In genomic region chr2:96325038-96325883, GRCh38 we compare ENCODE assay signal across 1 cellular context.
TF ChIP-seq lines count a peak whose summit lies in the region.

A gene with protein sequence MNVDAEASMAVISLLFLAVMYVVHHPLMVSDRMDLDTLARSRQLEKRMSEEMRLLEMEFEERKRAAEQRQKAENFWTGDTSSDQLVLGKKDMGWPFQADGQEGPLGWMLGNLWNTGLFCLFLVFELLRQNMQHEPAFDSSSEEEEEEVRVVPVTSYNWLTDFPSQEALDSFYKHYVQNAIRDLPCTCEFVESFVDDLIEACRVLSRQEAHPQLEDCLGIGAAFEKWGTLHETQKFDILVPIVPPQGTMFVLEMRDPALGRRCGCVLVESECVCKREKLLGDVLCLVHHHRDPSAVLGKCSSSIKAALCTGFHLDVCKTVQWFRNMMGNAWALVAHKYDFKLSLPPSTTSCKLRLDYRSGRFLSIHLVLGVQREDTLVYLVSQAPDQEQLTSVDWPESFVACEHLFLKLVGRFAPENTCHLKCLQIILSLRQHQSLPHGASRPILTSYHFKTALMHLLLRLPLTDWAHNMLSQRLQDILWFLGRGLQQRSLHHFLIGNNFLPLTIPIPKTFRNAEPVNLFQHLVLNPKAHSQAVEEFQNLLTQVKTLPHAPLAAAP (plus strand): TSS chr2:96325317. CDS start chr2:96325840, 523 bp downstream.

TF ChIP-seq in GM12878, 131 proteins besides CTCF, POLR2A, EP300 and RAD21 (continued from another document):
- no peak for TF ChIP-seq CBX5 (IDR thresholded peaks at IDR 0.05; ENCODE audit: low read depth)
- TF ChIP-seq MTA2 (IDR thresholded peaks at IDR 0.05; ENCODE audit: low read depth): no peak; the same call in 1 of the 2 replicates
- TF ChIP-seq, protein P1, sequence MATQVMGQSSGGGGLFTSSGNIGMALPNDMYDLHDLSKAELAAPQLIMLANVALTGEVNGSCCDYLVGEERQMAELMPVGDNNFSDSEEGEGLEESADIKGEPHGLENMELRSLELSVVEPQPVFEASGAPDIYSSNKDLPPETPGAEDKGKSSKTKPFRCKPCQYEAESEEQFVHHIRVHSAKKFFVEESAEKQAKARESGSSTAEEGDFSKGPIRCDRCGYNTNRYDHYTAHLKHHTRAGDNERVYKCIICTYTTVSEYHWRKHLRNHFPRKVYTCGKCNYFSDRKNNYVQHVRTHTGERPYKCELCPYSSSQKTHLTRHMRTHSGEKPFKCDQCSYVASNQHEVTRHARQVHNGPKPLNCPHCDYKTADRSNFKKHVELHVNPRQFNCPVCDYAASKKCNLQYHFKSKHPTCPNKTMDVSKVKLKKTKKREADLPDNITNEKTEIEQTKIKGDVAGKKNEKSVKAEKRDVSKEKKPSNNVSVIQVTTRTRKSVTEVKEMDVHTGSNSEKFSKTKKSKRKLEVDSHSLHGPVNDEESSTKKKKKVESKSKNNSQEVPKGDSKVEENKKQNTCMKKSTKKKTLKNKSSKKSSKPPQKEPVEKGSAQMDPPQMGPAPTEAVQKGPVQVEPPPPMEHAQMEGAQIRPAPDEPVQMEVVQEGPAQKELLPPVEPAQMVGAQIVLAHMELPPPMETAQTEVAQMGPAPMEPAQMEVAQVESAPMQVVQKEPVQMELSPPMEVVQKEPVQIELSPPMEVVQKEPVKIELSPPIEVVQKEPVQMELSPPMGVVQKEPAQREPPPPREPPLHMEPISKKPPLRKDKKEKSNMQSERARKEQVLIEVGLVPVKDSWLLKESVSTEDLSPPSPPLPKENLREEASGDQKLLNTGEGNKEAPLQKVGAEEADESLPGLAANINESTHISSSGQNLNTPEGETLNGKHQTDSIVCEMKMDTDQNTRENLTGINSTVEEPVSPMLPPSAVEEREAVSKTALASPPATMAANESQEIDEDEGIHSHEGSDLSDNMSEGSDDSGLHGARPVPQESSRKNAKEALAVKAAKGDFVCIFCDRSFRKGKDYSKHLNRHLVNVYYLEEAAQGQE (IDR thresholded peaks at IDR 0.05; ENCODE audit: low read depth, low read length): no peak
- no peak for TF ChIP-seq NR2C1 (IDR thresholded peaks at IDR 0.05)
- TF ChIP-seq ZZZ3 (IDR thresholded peaks at IDR 0.05; ENCODE audit: control insufficient read depth, insufficient read length, low read depth): no peak
- no peak for TF ChIP-seq ATF7 (IDR thresholded peaks at IDR 0.05; ENCODE audit: low read depth)
- TF ChIP-seq CEBPB (IDR thresholded peaks at IDR 0.05; ENCODE audit: borderline replicate concordance in 1 of 2, low read depth in 2 of 2, low read length in 2 of 2): no peak
- TF ChIP-seq MEF2A (IDR thresholded peaks at IDR 0.05; ENCODE audit: insufficient read depth, low read depth, low read length): no peak
- no peak for TF ChIP-seq CEBPZ (IDR thresholded peaks at IDR 0.05; ENCODE audit: low read depth, low read length)
- TF ChIP-seq, protein P2, sequence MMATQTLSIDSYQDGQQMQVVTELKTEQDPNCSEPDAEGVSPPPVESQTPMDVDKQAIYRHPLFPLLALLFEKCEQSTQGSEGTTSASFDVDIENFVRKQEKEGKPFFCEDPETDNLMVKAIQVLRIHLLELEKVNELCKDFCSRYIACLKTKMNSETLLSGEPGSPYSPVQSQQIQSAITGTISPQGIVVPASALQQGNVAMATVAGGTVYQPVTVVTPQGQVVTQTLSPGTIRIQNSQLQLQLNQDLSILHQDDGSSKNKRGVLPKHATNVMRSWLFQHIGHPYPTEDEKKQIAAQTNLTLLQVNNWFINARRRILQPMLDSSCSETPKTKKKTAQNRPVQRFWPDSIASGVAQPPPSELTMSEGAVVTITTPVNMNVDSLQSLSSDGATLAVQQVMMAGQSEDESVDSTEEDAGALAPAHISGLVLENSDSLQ (IDR thresholded peaks at IDR 0.05): peak; percentile 18; the same call in 1 of the 2 replicates
- 0 out of 2 replicates have a peak, but pooled peaks have one; percentile 8 for TF ChIP-seq GATAD2B (conservative IDR thresholded peaks at IDR 0.05; ENCODE audit: low read depth)
- TF ChIP-seq MYC (IDR thresholded peaks at IDR 0.05; ENCODE audit: insufficient read depth, insufficient read length, insufficient replicate concordance, low read length, severe bottlenecking): peak; percentile 57
- TF ChIP-seq JUNB (IDR thresholded peaks at IDR 0.05): no peak
- TF ChIP-seq, protein P3, sequence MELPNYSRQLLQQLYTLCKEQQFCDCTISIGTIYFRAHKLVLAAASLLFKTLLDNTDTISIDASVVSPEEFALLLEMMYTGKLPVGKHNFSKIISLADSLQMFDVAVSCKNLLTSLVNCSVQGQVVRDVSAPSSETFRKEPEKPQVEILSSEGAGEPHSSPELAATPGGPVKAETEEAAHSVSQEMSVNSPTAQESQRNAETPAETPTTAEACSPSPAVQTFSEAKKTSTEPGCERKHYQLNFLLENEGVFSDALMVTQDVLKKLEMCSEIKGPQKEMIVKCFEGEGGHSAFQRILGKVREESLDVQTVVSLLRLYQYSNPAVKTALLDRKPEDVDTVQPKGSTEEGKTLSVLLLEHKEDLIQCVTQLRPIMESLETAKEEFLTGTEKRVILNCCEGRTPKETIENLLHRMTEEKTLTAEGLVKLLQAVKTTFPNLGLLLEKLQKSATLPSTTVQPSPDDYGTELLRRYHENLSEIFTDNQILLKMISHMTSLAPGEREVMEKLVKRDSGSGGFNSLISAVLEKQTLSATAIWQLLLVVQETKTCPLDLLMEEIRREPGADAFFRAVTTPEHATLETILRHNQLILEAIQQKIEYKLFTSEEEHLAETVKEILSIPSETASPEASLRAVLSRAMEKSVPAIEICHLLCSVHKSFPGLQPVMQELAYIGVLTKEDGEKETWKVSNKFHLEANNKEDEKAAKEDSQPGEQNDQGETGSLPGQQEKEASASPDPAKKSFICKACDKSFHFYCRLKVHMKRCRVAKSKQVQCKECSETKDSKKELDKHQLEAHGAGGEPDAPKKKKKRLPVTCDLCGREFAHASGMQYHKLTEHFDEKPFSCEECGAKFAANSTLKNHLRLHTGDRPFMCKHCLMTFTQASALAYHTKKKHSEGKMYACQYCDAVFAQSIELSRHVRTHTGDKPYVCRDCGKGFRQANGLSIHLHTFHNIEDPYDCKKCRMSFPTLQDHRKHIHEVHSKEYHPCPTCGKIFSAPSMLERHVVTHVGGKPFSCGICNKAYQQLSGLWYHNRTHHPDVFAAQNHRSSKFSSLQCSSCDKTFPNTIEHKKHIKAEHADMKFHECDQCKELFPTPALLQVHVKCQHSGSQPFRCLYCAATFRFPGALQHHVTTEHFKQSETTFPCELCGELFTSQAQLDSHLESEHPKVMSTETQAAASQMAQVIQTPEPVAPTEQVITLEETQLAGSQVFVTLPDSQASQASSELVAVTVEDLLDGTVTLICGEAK (IDR thresholded peaks at IDR 0.05; ENCODE audit: borderline replicate concordance): no peak
- TF ChIP-seq NKRF (conservative IDR thresholded peaks at IDR 0.05): no peak
- TF ChIP-seq BCL11A (IDR thresholded peaks at IDR 0.05; ENCODE audit: low read depth, low read length): no peak
- TF ChIP-seq HDAC6 (IDR thresholded peaks at IDR 0.05; ENCODE audit: unreplicated experiment): no peak
- TF ChIP-seq POU2F2 (IDR thresholded peaks at IDR 0.05; ENCODE audit: borderline replicate concordance, low read depth, low read length): no peak
- TF ChIP-seq, protein P4, sequence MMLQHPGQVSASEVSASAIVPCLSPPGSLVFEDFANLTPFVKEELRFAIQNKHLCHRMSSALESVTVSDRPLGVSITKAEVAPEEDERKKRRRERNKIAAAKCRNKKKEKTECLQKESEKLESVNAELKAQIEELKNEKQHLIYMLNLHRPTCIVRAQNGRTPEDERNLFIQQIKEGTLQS (IDR thresholded peaks at IDR 0.05; ENCODE audit: borderline replicate concordance, extremely low read depth, low read depth, low read length): no peak
- TF ChIP-seq SUPT20H (IDR thresholded peaks at IDR 0.05; ENCODE audit: borderline replicate concordance, control insufficient read depth, low read depth, low read length): no peak
- no peak for TF ChIP-seq RB1 (IDR thresholded peaks at IDR 0.05; ENCODE audit: borderline replicate concordance)
- TF ChIP-seq, protein P5, sequence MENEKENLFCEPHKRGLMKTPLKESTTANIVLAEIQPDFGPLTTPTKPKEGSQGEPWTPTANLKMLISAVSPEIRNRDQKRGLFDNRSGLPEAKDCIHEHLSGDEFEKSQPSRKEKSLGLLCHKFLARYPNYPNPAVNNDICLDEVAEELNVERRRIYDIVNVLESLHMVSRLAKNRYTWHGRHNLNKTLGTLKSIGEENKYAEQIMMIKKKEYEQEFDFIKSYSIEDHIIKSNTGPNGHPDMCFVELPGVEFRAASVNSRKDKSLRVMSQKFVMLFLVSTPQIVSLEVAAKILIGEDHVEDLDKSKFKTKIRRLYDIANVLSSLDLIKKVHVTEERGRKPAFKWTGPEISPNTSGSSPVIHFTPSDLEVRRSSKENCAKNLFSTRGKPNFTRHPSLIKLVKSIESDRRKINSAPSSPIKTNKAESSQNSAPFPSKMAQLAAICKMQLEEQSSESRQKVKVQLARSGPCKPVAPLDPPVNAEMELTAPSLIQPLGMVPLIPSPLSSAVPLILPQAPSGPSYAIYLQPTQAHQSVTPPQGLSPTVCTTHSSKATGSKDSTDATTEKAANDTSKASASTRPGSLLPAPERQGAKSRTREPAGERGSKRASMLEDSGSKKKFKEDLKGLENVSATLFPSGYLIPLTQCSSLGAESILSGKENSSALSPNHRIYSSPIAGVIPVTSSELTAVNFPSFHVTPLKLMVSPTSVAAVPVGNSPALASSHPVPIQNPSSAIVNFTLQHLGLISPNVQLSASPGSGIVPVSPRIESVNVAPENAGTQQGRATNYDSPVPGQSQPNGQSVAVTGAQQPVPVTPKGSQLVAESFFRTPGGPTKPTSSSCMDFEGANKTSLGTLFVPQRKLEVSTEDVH (IDR thresholded peaks at IDR 0.05; ENCODE audit: low read depth, partially characterized antibody): no peak
- TF ChIP-seq NBN (IDR thresholded peaks at IDR 0.05): no peak
- no peak for TF ChIP-seq ASH2L (IDR thresholded peaks at IDR 0.05; ENCODE audit: borderline replicate concordance, low read depth)
- TF ChIP-seq MLLT1 (IDR thresholded peaks at IDR 0.05): 0 out of 2 replicates have a peak, but pooled peaks have one; percentile 11
- peak in 1 of 2 experiments; percentile 13; a peak in 1 of 3 replicates for TF ChIP-seq EGR1 (IDR thresholded peaks at IDR 0.05; ENCODE audit: borderline replicate concordance in 1 of 2, low read depth in 2 of 2, low read length in 2 of 2)
- no peak for TF ChIP-seq SPI1 (IDR thresholded peaks at IDR 0.05; ENCODE audit: borderline replicate concordance, insufficient read depth, low read depth, low read length)
- no peak for TF ChIP-seq DPF2 (IDR thresholded peaks at IDR 0.05)
- no peak for TF ChIP-seq SRF (IDR thresholded peaks at IDR 0.05; ENCODE audit: low read depth in 2 of 2, low read length in 2 of 2)
- no peak for TF ChIP-seq NRF1 (conservative IDR thresholded peaks at IDR 0.05; ENCODE audit: low read depth, low read length)
- no peak for TF ChIP-seq TCF3 (IDR thresholded peaks at IDR 0.05; ENCODE audit: borderline replicate concordance, insufficient read depth, low read depth, low read length)
- TF ChIP-seq IKZF1 (conservative IDR thresholded peaks at IDR 0.05): peak; percentile 69
- TF ChIP-seq SIN3A (IDR thresholded peaks at IDR 0.05; ENCODE audit: low read depth, low read length): 0 out of 2 replicates have a peak, but pooled peaks have one; percentile 31
- TF ChIP-seq CREM (IDR thresholded peaks at IDR 0.05; ENCODE audit: low read depth): no peak
- no peak for TF ChIP-seq RFX5 (IDR thresholded peaks at IDR 0.05; ENCODE audit: low read depth, low read length)
